8 cellular contexts compared by ENCODE assay signal in the genomic region with DNA sequence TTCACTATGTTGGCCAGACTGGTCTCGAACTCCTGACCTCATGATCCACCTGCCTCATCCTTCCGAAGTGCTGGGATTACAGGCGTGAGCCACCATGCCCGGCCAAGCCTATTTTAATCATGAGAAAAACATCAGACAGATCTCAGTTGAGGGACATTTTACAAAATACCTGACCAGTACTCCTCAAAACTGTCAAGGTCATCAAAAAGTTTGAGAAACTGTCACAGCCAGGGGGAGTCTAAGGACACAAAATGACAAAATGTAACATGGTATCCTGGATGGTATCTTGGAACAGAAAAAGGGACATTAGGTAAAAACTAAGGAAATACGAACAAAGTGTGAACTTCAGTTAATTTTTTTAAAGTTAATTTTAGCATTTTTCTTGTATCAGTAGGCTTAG.
"Had no signal": no experiment of that assay in that cellular context is flagged by ENCODE, and none has a peak within 500 bp of the region (broad histone marks: within the 10 kb centered on the region; RNA-seq: fewer than 3 reads in every experiment).

No MANE protein-coding gene starts in this region.

- H2AFZ ChIP-seq: GM23248 had no signal

- H3K27ac Mint-ChIP-seq: H9, IgD-negative memory B cell had no signal

- H3K9ac ChIP-seq: GM23248 had no signal

- H3K4me3 Mint-ChIP-seq: H9, IgD-negative memory B cell had no signal

- H3K9me3 Mint-ChIP-seq: H9, IgD-negative memory B cell had no signal

- H3K4me1 Mint-ChIP-seq: IgD-negative memory B cell had no signal

- H3K4me3 ChIP-seq: GM23248 had no signal

- FAIRE-seq: H1, H54 had no signal

- H3K27me3 Mint-ChIP-seq: IgD-negative memory B cell had no signal

- H3K36me3 Mint-ChIP-seq: IgD-negative memory B cell had no signal

- H3K27ac ChIP-seq: GM23248, HL-60 had no signal

- DNase-seq: GM23248, H9, HCEC 1CT, KG1 had no signal
